In genomic region chr4:154014401-154015105, GRCh38 we compare ENCODE assay signal across 14 cellular contexts.
"Had no signal": no experiment of that assay in that cellular context is flagged by ENCODE, and none has a peak within 500 bp of the region (broad histone marks: within the 10 kb centered on the region; RNA-seq: fewer than 3 reads in every experiment).

No MANE protein-coding gene starts in this region.

- H3K36me3 Mint-ChIP-seq: immature natural killer cell; natural killer cell treated with Interleukin-12 subunit alpha and Interleukin-12 subunit beta and Interleukin-15 and Interleukin-18, amount 100 ng/mL, for 72 hours; WTC11 had no signal

- H3K9me3 ChIP-seq: pancreas, vagina had no signal

- H3K27me3 Mint-ChIP-seq: activated CD4-positive, alpha-beta T cell treated with anti-CD3 and anti-CD28 coated beads, Interleukin-2, amount 10 ng/mL, durations not matched to agents 24 days and 14 days; natural killer cell treated with Interleukin-12 subunit alpha and Interleukin-12 subunit beta and Interleukin-15 and Interleukin-18, amount 100 ng/mL, for 72 hours had no signal

- H3K4me1 ChIP-seq: pancreas had no signal

- ATAC-seq: activated T-helper 17 cell treated with anti-CD3 and anti-CD28 coated beads, Interleukin-2, amount 50 U/mL, for 72 hours; natural killer cell treated with Interleukin-12 subunit alpha and Interleukin-12 subunit beta and Interleukin-15 and Interleukin-18, amount 100 ng/mL, for 72 hours; pancreas; SK-N-SH treated with all-trans-retinoic acid at 6 μM for 48 hours; stimulated activated naive CD8-positive, alpha-beta T cell treated with anti-CD3 and anti-CD28 coated beads, Interleukin-15, amount 100 ng/mL, for 72 hours; WTC11 had no signal

- H3K4me1 Mint-ChIP-seq: activated CD4-positive, alpha-beta T cell treated with anti-CD3 and anti-CD28 coated beads, Interleukin-2, amount 10 ng/mL, durations not matched to agents 24 days and 14 days; activated T-helper 17 cell treated with anti-CD3 and anti-CD28 coated beads, Interleukin-2, amount 50 U/mL, for 72 hours; immature natural killer cell; stimulated activated naive CD8-positive, alpha-beta T cell treated with anti-CD3 and anti-CD28 coated beads, Interleukin-15, amount 100 ng/mL, for 72 hours had no signal

- H3K4me3 ChIP-seq: pancreas, skin epidermis, vagina had no signal

- H3K4me3 Mint-ChIP-seq: activated CD4-positive, alpha-beta T cell treated with anti-CD3 and anti-CD28 coated beads, Interleukin-2, amount 10 ng/mL, durations not matched to agents 24 days and 14 days; activated T-helper 17 cell treated with anti-CD3 and anti-CD28 coated beads, Interleukin-2, amount 50 U/mL, for 72 hours; immature natural killer cell; natural killer cell treated with Interleukin-12 subunit alpha and Interleukin-12 subunit beta and Interleukin-15 and Interleukin-18, amount 100 ng/mL, for 72 hours; stimulated activated naive CD8-positive, alpha-beta T cell treated with anti-CD3 and anti-CD28 coated beads, Interleukin-15, amount 100 ng/mL, for 72 hours; WTC11 had no signal

- H3K27me3 ChIP-seq: pancreas, vagina had no signal

- H3K36me3 ChIP-seq: pancreas, vagina had no signal

- H3K9me3 Mint-ChIP-seq: activated CD4-positive, alpha-beta T cell treated with anti-CD3 and anti-CD28 coated beads, Interleukin-2, amount 10 ng/mL, durations not matched to agents 24 days and 14 days; activated T-helper 17 cell treated with anti-CD3 and anti-CD28 coated beads, Interleukin-2, amount 50 U/mL, for 72 hours; natural killer cell treated with Interleukin-12 subunit alpha and Interleukin-12 subunit beta and Interleukin-15 and Interleukin-18, amount 100 ng/mL, for 72 hours; stimulated activated naive CD8-positive, alpha-beta T cell treated with anti-CD3 and anti-CD28 coated beads, Interleukin-15, amount 100 ng/mL, for 72 hours had no signal

- H3K27ac Mint-ChIP-seq: activated CD4-positive, alpha-beta T cell treated with anti-CD3 and anti-CD28 coated beads, Interleukin-2, amount 10 ng/mL, durations not matched to agents 24 days and 14 days; activated T-helper 17 cell treated with anti-CD3 and anti-CD28 coated beads, Interleukin-2, amount 50 U/mL, for 72 hours; immature natural killer cell; natural killer cell treated with Interleukin-12 subunit alpha and Interleukin-12 subunit beta and Interleukin-15 and Interleukin-18, amount 100 ng/mL, for 72 hours; WTC11 had no signal

- DNase-seq: activated CD4-positive, alpha-beta T cell treated with anti-CD3 and anti-CD28 coated beads, Interleukin-2, amount 10 ng/mL, durations not matched to agents 24 days and 14 days; activated naive CD4-positive, alpha-beta T cell treated with anti-CD3 and anti-CD28 coated beads, Interleukin-2, amount 50 U/mL, for 16 hours; activated T-cell treated with anti-CD3 and anti-CD28 coated beads for 4 hours; amniotic stem cell; immature natural killer cell; pancreas; stimulated activated CD4-positive, alpha-beta T cell treated with anti-CD3 and anti-CD28 coated beads, Interleukin-4, amount 100 ng/mL, for 4 hours; stimulated activated naive CD8-positive, alpha-beta T cell treated with anti-CD3 and anti-CD28 coated beads, Interleukin-15, amount 100 ng/mL, for 72 hours had no signal

- H3K27ac ChIP-seq: pancreas, vagina had no signal
